12 cellular contexts compared by ENCODE assay signal in genomic region chr7:57305192-57305748, GRCh38.
A peak's percentile ranks its signal among the peaks of the same experiment; 100 is the strongest.
DNase-seq lines count a peak whose midpoint lies in the region; ATAC-seq and TF ChIP-seq lines count a peak whose summit lies in the region.
"Had no signal": no experiment of that assay in that cellular context is flagged by ENCODE, and none has a peak within 500 bp of the region (broad histone marks: within the 10 kb centered on the region; RNA-seq: fewer than 3 reads in every experiment).

No MANE protein-coding gene starts in this region.

- no peak overlapping the region for H4K8ac ChIP-seq in mesendoderm (ENCODE audit: low read depth, low read length)

- H3K79me1 ChIP-seq in mesendoderm (ENCODE audit: low read length): no peaks in the 10 kb centered on the region

- intact Hi-C loops in left lung (cut with DNase I): no loop called here

- H3K23ac ChIP-seq in mesendoderm (ENCODE audit: low read length): no peak overlapping the region

- H3K9me3 ChIP-seq in WERI-Rb-1 (ENCODE audit: severe bottlenecking): peaks cover 5% of the 10 kb centered on the region
- H3K9me3 ChIP-seq in left lung: peaks cover 4 to 70% of the 10 kb centered on the region in 2 donors

- H2BK15ac ChIP-seq in mesendoderm (replicated peaks; ENCODE audit: low read depth): no peak overlapping the region

- H3K9me3 Mint-ChIP-seq in HFFc6: peaks cover 37% of the 10 kb centered on the region

- H3K4me2 ChIP-seq in mesendoderm (ENCODE audit: low read length): no peak overlapping the region

- H3K9ac ChIP-seq in mesendoderm (ENCODE audit: low read length): no peak overlapping the region

- TF ChIP-seq CTCF in HFFc6 (IDR thresholded peaks at IDR 0.05) (peak; percentile 64), WERI-Rb-1 (IDR thresholded peaks at IDR 0.05; ENCODE audit: low read depth, low read length) (peak; percentile 55), left lung (IDR thresholded peaks at IDR 0.05) (no peak)

- H3K27ac ChIP-seq in WERI-Rb-1: no peak overlapping the region
- no peak overlapping the region for H3K27ac ChIP-seq in left lung
- H3K27ac ChIP-seq in mesendoderm (ENCODE audit: low read depth, low read length): no peak overlapping the region

- H3K4me1 ChIP-seq in left lung (no peaks in the 10 kb centered on the region), mesendoderm (ENCODE audit: control insufficient read depth, low read depth, low read length) (no peaks in the 10 kb centered on the region)

- no peak overlapping the region for H3K27ac Mint-ChIP-seq in HFFc6
- H3K27ac Mint-ChIP-seq: activated naive CD8-positive, alpha-beta T cell treated with anti-CD3 and anti-CD28 coated beads for 36 hours had no signal

- no peaks in the 10 kb centered on the region for H3K27me3 Mint-ChIP-seq in HFFc6 (ENCODE audit: insufficient read depth)
- H3K27me3 Mint-ChIP-seq: activated naive CD8-positive, alpha-beta T cell treated with anti-CD3 and anti-CD28 coated beads for 36 hours had no signal

- H3K27me3 ChIP-seq in WERI-Rb-1 (ENCODE audit: insufficient read depth, low read depth, severe bottlenecking): no peaks in the 10 kb centered on the region
- H3K27me3 ChIP-seq in left lung: no peaks in the 10 kb centered on the region
- H3K27me3 ChIP-seq in mesendoderm (ENCODE audit: insufficient read depth, low read length, poor library complexity): no peaks in the 10 kb centered on the region

- H3K36me3 Mint-ChIP-seq in HFFc6 (ENCODE audit: low read depth): no peaks in the 10 kb centered on the region
- H3K36me3 Mint-ChIP-seq: activated naive CD8-positive, alpha-beta T cell treated with anti-CD3 and anti-CD28 coated beads for 36 hours had no signal

- no peak overlapping the region for H3K4me3 Mint-ChIP-seq in HFFc6
- H3K4me3 Mint-ChIP-seq: activated naive CD8-positive, alpha-beta T cell treated with anti-CD3 and anti-CD28 coated beads for 36 hours had no signal

- no peak overlapping the region for H2BK5ac ChIP-seq in mesendoderm (ENCODE audit: low read length)

- H3K18ac ChIP-seq in mesendoderm (ENCODE audit: low read length): no peak overlapping the region

- no peaks in the 10 kb centered on the region for H3K4me1 Mint-ChIP-seq in HFFc6 (ENCODE audit: low read depth)
- H3K4me1 Mint-ChIP-seq: activated naive CD8-positive, alpha-beta T cell treated with anti-CD3 and anti-CD28 coated beads for 36 hours had no signal

- H3K36me3 ChIP-seq in WERI-Rb-1 (no peaks in the 10 kb centered on the region), left lung (no peaks in the 10 kb centered on the region), mesendoderm (ENCODE audit: control insufficient read depth, insufficient read depth, low read length) (no peaks in the 10 kb centered on the region)

- H3K79me2 ChIP-seq in mesendoderm (ENCODE audit: control insufficient read depth, insufficient read depth, low read length): no peaks in the 10 kb centered on the region

- H2AK5ac ChIP-seq in mesendoderm (ENCODE audit: low read length): no peak overlapping the region

- H3K56ac ChIP-seq in mesendoderm (ENCODE audit: low read length): no peak overlapping the region

- DNase-seq in ELF-1 (ENCODE audit: low read depth, low spot score) (peak; percentile 12), HFFc6 (no peak), WERI-Rb-1 (peak; percentile 9), left lung (no peak), mesendoderm (no peak), hepatic stellate cell (ENCODE audit: low spot score) (no peak)
- no peak for DNase-seq in activated naive CD4-positive, alpha-beta T cell treated with Interleukin-2 at 50 U/mL for 16 hours
- DNase-seq: activated naive CD8-positive, alpha-beta T cell treated with anti-CD3 and anti-CD28 coated beads for 36 hours; COR-L47; NCI-H345; trophoblast cell had no signal

- H2BK120ac ChIP-seq in mesendoderm (ENCODE audit: low read depth, low read length): no peak overlapping the region

- H4K5ac ChIP-seq in mesendoderm (ENCODE audit: low read length): no peak overlapping the region

- H3K4ac ChIP-seq in mesendoderm (ENCODE audit: low read depth, low read length): no peak overlapping the region

- ATAC-seq in left lung (peak; percentile 46), GM21381 (IDR thresholded peaks at IDR 0.05; ENCODE audit: unreplicated experiment) (no peak)

- H3K4me3 ChIP-seq in WERI-Rb-1 (ENCODE audit: low read depth, low read length): no peak overlapping the region
- no peak overlapping the region for H3K4me3 ChIP-seq in left lung
- H3K4me3 ChIP-seq in mesendoderm (ENCODE audit: low read length): no peak overlapping the region

- WGBS in mesendoderm (ENCODE audit: extremely low coverage, insufficient coverage, low lambda C conversion rate): no CpG with 5 or more reads among the region's 17 CpGs

Comparison
In these comparisons a context has a peak if more than half of its experiments do, and no peak if none do; other contexts are left out.
1. DNase-seq: peak in ELF-1 (single experiment) and WERI-Rb-1 (single experiment); none in HFFc6 (single experiment), left lung (0 of 2), mesendoderm (single experiment), hepatic stellate cell (single experiment) and activated naive CD4-positive, alpha-beta T cell treated with Interleukin-2 at 50 U/mL for 16 hours (single experiment).
2. CTCF ChIP-seq: peak in HFFc6 (single experiment) and WERI-Rb-1 (single experiment); none in left lung (0 of 2).